ENCODE assay signal across 10 cellular contexts in genomic region chr2:109030870-109031480, GRCh38. TPM values are rescaled to one million over a fixed set of nuclear protein-coding genes. Genes with fewer than 3 reads are reported as not detected.
DNase-seq lines count a peak whose midpoint lies in the region; ATAC-seq and TF ChIP-seq lines count a peak whose summit lies in the region.
"Had no signal": no experiment of that assay in that cellular context is flagged by ENCODE, and none has a peak within 500 bp of the region (broad histone marks: within the 10 kb centered on the region; RNA-seq: fewer than 3 reads in every experiment).

No MANE protein-coding gene starts in this region.

- no peaks in the 10 kb centered on the region for H3K9me3 ChIP-seq in cardiac muscle cell (ENCODE audit: low read depth)
- H3K9me3 ChIP-seq in mononuclear cell (ENCODE audit: low read depth, low read length), result no peaks in the 10 kb centered on the region
- no peaks in the 10 kb centered on the region for H3K9me3 ChIP-seq in transverse colon
- no peaks in the 10 kb centered on the region for H3K9me3 ChIP-seq in OCI-LY7 (ENCODE audit: low read length)

- H3K9me3 Mint-ChIP-seq in activated naive CD8-positive, alpha-beta T cell treated with anti-CD3 and anti-CD28 coated beads, Interleukin-2, amount 10 ng/mL, durations not matched to agents 7 days and 5 days, result peaks cover 3% of the 10 kb centered on the region

- no peak for TF ChIP-seq POLR2A in transverse colon (IDR thresholded peaks at IDR 0.05)

- H3K36me3 ChIP-seq in cardiac muscle cell (no peaks in the 10 kb centered on the region), transverse colon (no peaks in the 10 kb centered on the region), OCI-LY7 (ENCODE audit: insufficient read depth, low read length) (no peaks in the 10 kb centered on the region)

- H3K4me1 Mint-ChIP-seq in activated naive CD8-positive, alpha-beta T cell treated with anti-CD3 and anti-CD28 coated beads, Interleukin-2, amount 10 ng/mL, durations not matched to agents 7 days and 5 days, result peaks cover 23% of the 10 kb centered on the region

- no peaks in the 10 kb centered on the region for H3K79me2 ChIP-seq in OCI-LY7 (ENCODE audit: insufficient read depth, low read depth, low read length)

- H3K4me3 ChIP-seq in cardiac muscle cell (peak overlapping the region; percentile 19), mononuclear cell (ENCODE audit: low read length) (peak overlapping the region; percentile 41), transverse colon (peak overlapping the region in 3 of 4 donors; percentile 14 to 43 (median 33)), OCI-LY7 (ENCODE audit: low read depth, low read length, poor library complexity, severe bottlenecking) (no peak overlapping the region)

- no peak overlapping the region; the same call in 1 of the 2 replicates for H3K4me2 ChIP-seq in OCI-LY7 (ENCODE audit: low read length)
- H3K4me2 ChIP-seq: KMS-11 had no signal

- POLR2A ChIA-PET in activated naive CD8-positive, alpha-beta T cell treated with anti-CD3 and anti-CD28 coated beads, Interleukin-2, amount 10 ng/mL, durations not matched to agents 7 days and 5 days (lab: Charles Lee), result interaction anchor here (1.0 to 1.7 kb wide), 6 partner anchors 11 to 312 kb away, joined by 3 to 8 read pairs (median 5); partner anchors contain the start of gene RANBP2
- POLR2A ChIA-PET in OCI-LY7 (lab: Charles Lee), result no interaction called here

- H3K4me1 ChIP-seq in cardiac muscle cell (ENCODE audit: low read depth), result peaks cover 10% of the 10 kb centered on the region
- peaks cover 45% of the 10 kb centered on the region for H3K4me1 ChIP-seq in mononuclear cell (ENCODE audit: insufficient read depth, low read length)
- H3K4me1 ChIP-seq in transverse colon, result peaks cover 0 to 9% (median 6%) of the 10 kb centered on the region in 4 donors
- no peaks in the 10 kb centered on the region for H3K4me1 ChIP-seq in OCI-LY7 (ENCODE audit: insufficient read depth, low read length, poor library complexity, severe bottlenecking)

- BruUV-seq in OCI-LY7 (replicated peaks; lab: Mats Ljungman, UMichigan), result no TSS peak

- CTCF ChIA-PET in OCI-LY7 (lab: Charles Lee; ENCODE audit: unreplicated experiment), result no interaction called here

- no peak for TF ChIP-seq EP300 in transverse colon (IDR thresholded peaks at IDR 0.05; ENCODE audit: low read depth)

- no peak for ATAC-seq in Right ventricle myocardium superior (ENCODE audit: poor library complexity)
- ATAC-seq in activated naive CD8-positive, alpha-beta T cell treated with anti-CD3 and anti-CD28 coated beads, Interleukin-2, amount 10 ng/mL, durations not matched to agents 7 days and 5 days (ENCODE audit: low read depth), result no peak
- ATAC-seq in GM21576 (IDR thresholded peaks at IDR 0.05; ENCODE audit: unreplicated experiment), result no peak
- no peak for ATAC-seq in GM21360 (IDR thresholded peaks at IDR 0.05; ENCODE audit: unreplicated experiment)

- TF ChIP-seq CTCF in cardiac muscle cell (IDR thresholded peaks at IDR 0.05; ENCODE audit: low read depth, low read length) (no peak), transverse colon (IDR thresholded peaks at IDR 0.05) (no peak), OCI-LY7 (conservative IDR thresholded peaks at IDR 0.05; ENCODE audit: low read length) (no peak)

- intact Hi-C loops in Right ventricle myocardium superior (cut with DNase I) (no loop called here), transverse colon (cut with DNase I; ENCODE audit: low total_unique reads) (loop anchor here (5.0 kb wide), 1 partner anchor 1976 kb away; no protein-coding TSS in a partner anchor), OCI-LY7 (cut with micrococcal nuclease; ENCODE audit: unreplicated experiment) (no loop called here)

- H3K36me3 Mint-ChIP-seq in activated naive CD8-positive, alpha-beta T cell treated with anti-CD3 and anti-CD28 coated beads, Interleukin-2, amount 10 ng/mL, durations not matched to agents 7 days and 5 days, result peaks cover 4% of the 10 kb centered on the region

- no peaks in the 10 kb centered on the region for H3K27me3 Mint-ChIP-seq in activated naive CD8-positive, alpha-beta T cell treated with anti-CD3 and anti-CD28 coated beads, Interleukin-2, amount 10 ng/mL, durations not matched to agents 7 days and 5 days

- in situ Hi-C loops in transverse colon (cut with MboI; ENCODE audit: low pct_ligation_motif_present in 1 of 4, low pct_unique_long_range_greater_than_20kb in 1 of 4, low sequenced_read_pairs in 3 of 4), result no loop called here

- H3K27me3 ChIP-seq in cardiac muscle cell (no peaks in the 10 kb centered on the region), mononuclear cell (ENCODE audit: insufficient read depth, low read length) (no peaks in the 10 kb centered on the region), transverse colon (no peaks in the 10 kb centered on the region)

- H3K27ac ChIP-seq in cardiac muscle cell (no peak overlapping the region), transverse colon (peak overlapping the region; percentile 26 to 59 (median 45)), OCI-LY7 (ENCODE audit: low read depth, low read length, poor library complexity, severe bottlenecking) (no peak overlapping the region)
- H3K27ac ChIP-seq: KMS-11 had no signal

- H4K20me1 ChIP-seq in OCI-LY7 (ENCODE audit: insufficient read depth, low read length), result no peaks in the 10 kb centered on the region

- H2AFZ ChIP-seq in OCI-LY7 (ENCODE audit: low read length), result no peak overlapping the region

- H3K4me3 Mint-ChIP-seq in activated naive CD8-positive, alpha-beta T cell treated with anti-CD3 and anti-CD28 coated beads, Interleukin-2, amount 10 ng/mL, durations not matched to agents 7 days and 5 days, result peak overlapping the region; percentile 89

- H3K27ac Mint-ChIP-seq in activated naive CD8-positive, alpha-beta T cell treated with anti-CD3 and anti-CD28 coated beads, Interleukin-2, amount 10 ng/mL, durations not matched to agents 7 days and 5 days, result peak overlapping the region; percentile 94

- 77 to 84% methylated on average over 6 to 14 of the region's 14 CpGs for WGBS in transverse colon (ENCODE audit: low coverage in 1 of 2), 2 donors

- no peaks in the 10 kb centered on the region for H3K9me2 ChIP-seq in OCI-LY7 (ENCODE audit: insufficient read depth, low read length)

- no peak for DNase-seq in cardiac muscle cell (ENCODE audit: low read depth in 1 of 2, low spot score in 1 of 2)
- no peak for DNase-seq in Right ventricle myocardium superior
- DNase-seq in activated naive CD8-positive, alpha-beta T cell treated with anti-CD3 and anti-CD28 coated beads, Interleukin-2, amount 10 ng/mL, durations not matched to agents 7 days and 5 days, result no peak
- DNase-seq in transverse colon, result no peak
- no peak for DNase-seq in OCI-LY7 (ENCODE audit: low spot score)

RNA-seq across cellular contexts. Expression of gene EDAR, which starts 42.0 kb away (rescaled TPM):
- total RNA-seq in cardiac muscle cell (not detected in 2 replicates), Right ventricle myocardium superior (0.11 TPM), mononuclear cell (2.5 TPM), transverse colon (under 1 TPM in 2 of 4 donors, not detected in 2; 0.14 to 0.64 TPM), OCI-LY7 (2022) (not detected in 2 replicates)
- not detected in 2 replicates for polyA plus RNA-seq in cardiac muscle cell
- under 1 TPM; 0.14 to 0.23 TPM for total RNA-seq in activated naive CD8-positive, alpha-beta T cell treated with anti-CD3 and anti-CD28 coated beads, Interleukin-2, amount 10 ng/mL, durations not matched to agents 7 days and 5 days
- total RNA-seq in OCI-LY7 (2014; rRNA removed; shearing (Covaris generic)), result not detected in 2 replicates
- total RNA-seq: subcutaneous adipose tissue had no signal

Comparison
In these comparisons a context has a peak if more than half of its experiments do, and no peak if none do; other contexts are left out.
1. H3K27ac ChIP-seq: peak in transverse colon (4 of 4); none in cardiac muscle cell (single experiment) and OCI-LY7 (single experiment).